ENCODE assay signal across 24 cellular contexts in genomic region chr3:184143327-184143726, GRCh38. TPM values are rescaled to one million over a fixed set of nuclear protein-coding genes. Genes with fewer than 3 reads are reported as not detected.
"Had no signal": no experiment of that assay in that cellular context is flagged by ENCODE, and none has a peak within 500 bp of the region (broad histone marks: within the 10 kb centered on the region; RNA-seq: fewer than 3 reads in every experiment).

No MANE protein-coding gene starts in this region.

- DNase-seq: activated CD8-positive, alpha-beta memory T cell treated with anti-CD3 and anti-CD28 coated beads, Interleukin-2, amount 50 U/mL, for 48 hours; activated naive CD4-positive, alpha-beta T cell treated with anti-CD3 and anti-CD28 coated beads, Interleukin-2, amount 50 U/mL, for 16 hours; adrenal gland; cerebellar nuclear complex; cortex of kidney; erythroblast; foreskin melanocyte; glutamatergic neuron; hippocampal formation; left colon; lower lobe of right lung; nucleus accumbens; posterior cingulate gyrus; SK-N-SH; stimulated activated CD4-positive, alpha-beta T cell treated with anti-CD3 and anti-CD28 coated beads, Interleukin-15, amount 100 ng/mL, for 24 hours; stimulated activated CD4-positive, alpha-beta T cell treated with anti-CD3 and anti-CD28 coated beads, Interleukin-2, amount 100 ng/mL, for 48 hours; T-helper 1 cell; upper lobe of left lung had no signal

- H3K27ac Mint-ChIP-seq: mesothelial cell of epicardium had no signal

- H3K4me1 Mint-ChIP-seq: mesothelial cell of epicardium had no signal

- H3K9me3 ChIP-seq: adrenal gland, lower lobe of right lung, SK-N-SH, thoracic aorta, upper lobe of left lung had no signal

- H3K9me3 Mint-ChIP-seq: mesothelial cell of epicardium, nephron had no signal

- H3K4me3 Mint-ChIP-seq: mesothelial cell of epicardium, nephron had no signal

- H3K27me3 ChIP-seq: adrenal gland, upper lobe of left lung had no signal

- H3K27ac ChIP-seq: adrenal gland, lower lobe of right lung, thoracic aorta, upper lobe of left lung had no signal

- H3K4me3 ChIP-seq: adrenal gland, lower lobe of right lung, thoracic aorta, upper lobe of left lung had no signal

- ATAC-seq: left colon, lower lobe of right lung had no signal

- H3K4me1 ChIP-seq: lower lobe of right lung, upper lobe of left lung had no signal

RNA-seq across cellular contexts. Expression of gene HTR3E, which starts 46.5 kb away (rescaled TPM):
- total RNA-seq: adrenal gland, astrocyte, bronchial epithelial cell, lower lobe of right lung, mesothelial cell of epicardium, skeletal muscle tissue, thoracic aorta, upper lobe of left lung had no signal
- polyA plus RNA-seq: adrenal gland, SK-N-SH had no signal
